In the genomic region with DNA sequence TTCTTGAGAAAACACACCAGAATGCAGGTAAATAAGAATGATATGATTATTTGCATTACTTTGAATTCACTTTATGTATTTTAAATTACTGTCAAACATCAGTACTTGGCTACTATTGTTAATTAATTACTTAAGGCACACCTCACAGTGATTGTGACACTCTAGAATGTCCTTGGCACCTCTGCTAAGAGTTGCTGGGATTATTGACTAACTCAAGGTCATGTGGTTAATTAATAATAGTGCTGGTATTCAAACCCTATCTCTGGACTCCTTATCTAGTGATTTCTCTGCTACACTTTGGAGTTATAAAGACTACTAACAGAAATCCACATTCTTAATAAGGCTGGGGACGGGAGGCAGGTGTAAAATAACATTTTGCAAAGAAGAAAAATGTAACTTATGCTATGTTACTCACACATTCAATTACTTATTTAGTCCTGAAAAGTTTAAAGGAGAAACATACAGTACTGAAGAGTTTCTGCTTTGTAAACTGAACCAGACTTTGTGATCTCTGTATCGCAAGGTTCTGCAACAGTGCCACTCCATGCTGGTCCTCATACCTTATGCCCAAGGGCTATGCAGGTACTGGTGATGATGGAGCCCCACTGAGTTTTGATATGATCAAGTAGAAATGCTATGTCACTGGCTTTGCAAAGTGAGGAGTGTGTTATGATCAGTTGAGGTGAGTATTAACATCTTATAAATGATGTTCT, we compare ENCODE assay signal across 14 cellular contexts.
DNase-seq lines count a peak whose midpoint lies in the region; ATAC-seq and TF ChIP-seq lines count a peak whose summit lies in the region.
"Had no signal": no experiment of that assay in that cellular context is flagged by ENCODE, and none has a peak within 500 bp of the region (broad histone marks: within the 10 kb centered on the region; RNA-seq: fewer than 3 reads in every experiment).

No MANE protein-coding gene starts in this region.

- H3K18ac ChIP-seq in mesenchymal stem cell (ENCODE audit: low read depth in 1 of 2, low read length in 2 of 2): no peak overlapping the region

- H3K14ac ChIP-seq in mesenchymal stem cell (ENCODE audit: low read length in 2 of 2): no peak overlapping the region

- no peak overlapping the region for H3K4ac ChIP-seq in mesenchymal stem cell (ENCODE audit: low read depth in 1 of 2, low read length in 2 of 2)

- H3K27me3 ChIP-seq in left lung: no peaks in the 10 kb centered on the region
- no peaks in the 10 kb centered on the region for H3K27me3 ChIP-seq in upper lobe of right lung
- peaks cover 0 to 38% of the 10 kb centered on the region in 2 experiments for H3K27me3 ChIP-seq in mesenchymal stem cell (ENCODE audit: control insufficient read depth in 1 of 2, insufficient read depth in 1 of 2, low read length in 2 of 2)
- H3K27me3 ChIP-seq in uterus: no peaks in the 10 kb centered on the region
- H3K27me3 ChIP-seq: BE2C had no signal

- H2BK5ac ChIP-seq in mesenchymal stem cell (ENCODE audit: low read depth, low read length, poor library complexity, severe bottlenecking): no peak overlapping the region

- intact Hi-C loops in left lung (cut with DNase I): no loop called here
- intact Hi-C loops in upper lobe of right lung (cut with DNase I): no loop called here
- intact Hi-C loops in uterus (cut with DNase I; ENCODE audit: low total_unique reads): no loop called here

- no peak overlapping the region for H2BK12ac ChIP-seq in mesenchymal stem cell (ENCODE audit: low read length in 2 of 2)

- no peak overlapping the region for H2BK120ac ChIP-seq in mesenchymal stem cell (ENCODE audit: low read depth, low read length)

- no peak overlapping the region for H4K8ac ChIP-seq in mesenchymal stem cell (ENCODE audit: low read length)

- TF ChIP-seq POLR2A in uterus (IDR thresholded peaks at IDR 0.05): no peak

- no peak for TF ChIP-seq CTCF in epithelial cell of proximal tubule (conservative IDR thresholded peaks at IDR 0.05; ENCODE audit: low read depth, low read length)
- no peak for TF ChIP-seq CTCF in left lung (IDR thresholded peaks at IDR 0.05)
- TF ChIP-seq CTCF in upper lobe of right lung (IDR thresholded peaks at IDR 0.05): no peak
- no peak for TF ChIP-seq CTCF in uterus (IDR thresholded peaks at IDR 0.05)

- H3K36me3 ChIP-seq in left lung: no peaks in the 10 kb centered on the region
- H3K36me3 ChIP-seq in upper lobe of right lung: no peaks in the 10 kb centered on the region
- no peaks in the 10 kb centered on the region for H3K36me3 ChIP-seq in mesenchymal stem cell (ENCODE audit: control insufficient read depth in 1 of 2, insufficient read depth in 2 of 2, low read depth in 1 of 2, low read length in 2 of 2)
- no peaks in the 10 kb centered on the region for H3K36me3 ChIP-seq in uterus
- H3K36me3 ChIP-seq: BE2C had no signal

- H3K9ac ChIP-seq in mesenchymal stem cell (ENCODE audit: low read length): no peak overlapping the region

- H3K79me1 ChIP-seq in mesenchymal stem cell (replicated peaks; ENCODE audit: low read length, poor library complexity, severe bottlenecking): no peaks in the 10 kb centered on the region

- peak; percentile 53 for ATAC-seq in left lung
- ATAC-seq in upper lobe of right lung: peak; percentile 16

- H3K27ac ChIP-seq in left lung (no peak overlapping the region), upper lobe of right lung (no peak overlapping the region), mesenchymal stem cell (ENCODE audit: low read length, poor library complexity, severe bottlenecking) (no peak overlapping the region), uterus (no peak overlapping the region)

- no peak overlapping the region for H2AK5ac ChIP-seq in mesenchymal stem cell (ENCODE audit: low read length, severe bottlenecking)

- no peak overlapping the region for H3K23ac ChIP-seq in mesenchymal stem cell (ENCODE audit: low read length in 2 of 2)

- H3K4me1 ChIP-seq in left lung (no peaks in the 10 kb centered on the region), upper lobe of right lung (no peaks in the 10 kb centered on the region), mesenchymal stem cell (ENCODE audit: control insufficient read depth, insufficient read depth, low read depth, low read length) (no peaks in the 10 kb centered on the region), uterus (no peaks in the 10 kb centered on the region)
- H3K4me1 ChIP-seq: BE2C had no signal

- DNase-seq in epithelial cell of proximal tubule (ENCODE audit: low read depth) (peak; percentile 4), left lung (no peak), mucosa of gallbladder (ENCODE audit: low spot score) (peak; percentile 16), upper lobe of right lung (no peak), mesenchymal stem cell (no peak), NOMO-1 treated with DMSO at 0.1 percent for 48 hours (lab: John Stamatoyannopoulos, UW; ENCODE audit: unreplicated experiment) (no peak), uterus (no peak)
- DNase-seq: BE2C; C1 segment of cervical spinal cord; CD4-positive, CD25-positive, alpha-beta regulatory T cell; CD8-positive, alpha-beta memory T cell; COR-L47; DMS 273 treated with DMSO at 0.1 percent for 48 hours; H9 had no signal

- no peak overlapping the region for H2AFZ ChIP-seq in mesenchymal stem cell (ENCODE audit: low read depth, low read length)

- H4K91ac ChIP-seq in mesenchymal stem cell (ENCODE audit: low read length): no peak overlapping the region

- H3K9me3 ChIP-seq in left lung: no peaks in the 10 kb centered on the region
- H3K9me3 ChIP-seq in upper lobe of right lung: no peaks in the 10 kb centered on the region
- H3K9me3 ChIP-seq in mesenchymal stem cell (ENCODE audit: control insufficient read depth, low read length): no peaks in the 10 kb centered on the region
- peaks cover 0 to 4% of the 10 kb centered on the region in 2 donors for H3K9me3 ChIP-seq in uterus
- H3K9me3 ChIP-seq: BE2C had no signal

- WGBS in mesenchymal stem cell: 100% methylated on average over 1 of the region's 2 CpGs

- H3K4me2 ChIP-seq in mesenchymal stem cell (ENCODE audit: low read length, poor library complexity, severe bottlenecking): no peak overlapping the region

- no peak overlapping the region for H2BK15ac ChIP-seq in mesenchymal stem cell (ENCODE audit: low read depth, poor library complexity, severe bottlenecking)

- H3K4me3 ChIP-seq in epithelial cell of proximal tubule (ENCODE audit: low read depth, low read length) (no peak overlapping the region), left lung (no peak overlapping the region), upper lobe of right lung (no peak overlapping the region), mesenchymal stem cell (ENCODE audit: insufficient read depth in 1 of 2, low read depth in 1 of 2, low read length in 2 of 2) (no peak overlapping the region), uterus (no peak overlapping the region)

Comparison
In these comparisons a context has a peak if more than half of its experiments do, and no peak if none do; other contexts are left out.
1. DNase-seq: peak in epithelial cell of proximal tubule (single experiment) and mucosa of gallbladder (single experiment); none in left lung (0 of 2), upper lobe of right lung (single experiment), mesenchymal stem cell (single experiment), NOMO-1 treated with DMSO at 0.1 percent for 48 hours (single experiment) and uterus (0 of 2).